9 cellular contexts compared by ENCODE assay signal in the genomic region with DNA sequence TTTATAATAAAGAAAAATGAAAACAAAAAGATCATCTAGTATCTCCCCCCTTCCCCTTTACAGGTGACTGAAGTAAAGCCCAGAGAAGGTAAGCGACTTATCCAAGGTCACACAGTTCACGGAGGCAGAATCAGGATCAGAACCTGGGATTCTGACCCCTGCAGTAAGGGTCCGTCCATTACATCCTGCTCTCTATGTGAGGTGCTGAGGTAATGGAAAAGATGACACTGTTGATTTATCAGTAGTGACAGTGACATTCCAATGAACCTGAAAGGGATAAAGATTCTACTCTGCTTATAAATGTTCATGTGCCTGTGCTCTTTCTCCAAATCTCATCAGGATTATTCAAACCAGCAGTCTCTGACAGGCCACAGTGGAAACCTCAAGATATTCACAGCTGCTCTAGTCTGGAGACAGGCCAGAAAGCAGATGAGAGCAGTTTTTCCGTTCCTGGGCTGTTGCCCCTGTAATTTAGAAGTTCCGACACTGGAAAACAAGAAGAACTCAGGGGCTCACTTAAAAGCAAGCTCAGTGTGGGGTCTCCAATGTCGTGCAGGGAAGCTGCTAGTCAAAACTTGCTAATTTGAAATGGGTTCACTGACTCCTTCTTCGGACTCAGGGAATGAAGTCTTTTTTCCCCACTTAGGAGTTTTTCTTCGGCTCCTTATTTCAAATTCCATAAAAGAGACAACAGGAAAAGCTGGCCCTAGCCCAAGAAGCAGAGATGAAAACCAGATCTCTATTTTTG.
DNase-seq lines count a peak whose midpoint lies in the region; ATAC-seq, FAIRE-seq and TF ChIP-seq lines count a peak whose summit lies in the region.
"Had no signal": no experiment of that assay in that cellular context is flagged by ENCODE, and none has a peak within 500 bp of the region (broad histone marks: within the 10 kb centered on the region; RNA-seq: fewer than 3 reads in every experiment).

No MANE protein-coding gene starts in this region.

- H3K27me3 ChIP-seq in astrocyte (ENCODE audit: insufficient read depth, low read length): peaks cover 3% of the 10 kb centered on the region

- H3K4me3 ChIP-seq in astrocyte (ENCODE audit: insufficient read depth, low read depth, low read length): no peak overlapping the region

- CTCF ChIA-PET in activated naive CD4-positive, alpha-beta T cell treated with anti-CD3 and anti-CD28 coated beads, Interleukin-2, amount 10 ng/mL, durations not matched to agents 7 days and 5 days (lab: Charles Lee): no interaction called here

- no peak overlapping the region for H3K4me3 Mint-ChIP-seq in activated naive CD4-positive, alpha-beta T cell treated with anti-CD3 and anti-CD28 coated beads, Interleukin-2, amount 10 ng/mL, durations not matched to agents 7 days and 5 days
- H3K4me3 Mint-ChIP-seq in astrocyte (ENCODE audit: unreplicated experiment): no peak overlapping the region

- H3K4me1 ChIP-seq in astrocyte (ENCODE audit: insufficient read depth, low read length): peaks cover 4% of the 10 kb centered on the region

- peak; percentile 59 to 65 for ATAC-seq in activated naive CD4-positive, alpha-beta T cell treated with anti-CD3 and anti-CD28 coated beads, Interleukin-2, amount 50 U/mL, for 72 hours
- peak; percentile 14 for ATAC-seq in HG03196 (IDR thresholded peaks at IDR 0.05; ENCODE audit: unreplicated experiment)

- no peak for FAIRE-seq in astrocyte (lab: Jason Lieb, UNC)
- no peak for FAIRE-seq in D721Med (lab: Jason Lieb, UNC)

- H3K27me3 Mint-ChIP-seq in activated naive CD4-positive, alpha-beta T cell treated with anti-CD3 and anti-CD28 coated beads, Interleukin-2, amount 10 ng/mL, durations not matched to agents 7 days and 5 days: peaks cover 24% of the 10 kb centered on the region
- peaks cover 13% of the 10 kb centered on the region for H3K27me3 Mint-ChIP-seq in astrocyte (ENCODE audit: low read depth, unreplicated experiment)

- no peak for DNase-seq in activated naive CD4-positive, alpha-beta T cell treated with anti-CD3 and anti-CD28 coated beads, Interleukin-2, amount 50 U/mL, for 72 hours (ENCODE audit: low spot score in 2 of 2)
- DNase-seq in activated naive CD4-positive, alpha-beta T cell treated with anti-CD3 and anti-CD28 coated beads, Interleukin-2, amount 10 ng/mL, durations not matched to agents 7 days and 5 days: no peak
- DNase-seq in astrocyte (ENCODE audit: low read depth) (peak; percentile 32), midbrain (lab: John Stamatoyannopoulos, UW) (peak; percentile 8), NCI-H2107 (lab: John Stamatoyannopoulos, UW) (no peak), D721Med (ENCODE audit: insufficient read length, low spot score) (no peak), NCI-H1048 (lab: John Stamatoyannopoulos, UW) (no peak)
- DNase-seq: DND-41 had no signal

- H4K20me1 ChIP-seq in astrocyte (ENCODE audit: insufficient read depth, low read length): no peaks in the 10 kb centered on the region

- no peaks in the 10 kb centered on the region for H3K36me3 Mint-ChIP-seq in activated naive CD4-positive, alpha-beta T cell treated with anti-CD3 and anti-CD28 coated beads, Interleukin-2, amount 50 U/mL, for 72 hours
- H3K36me3 Mint-ChIP-seq in activated naive CD4-positive, alpha-beta T cell treated with anti-CD3 and anti-CD28 coated beads, Interleukin-2, amount 10 ng/mL, durations not matched to agents 7 days and 5 days: no peaks in the 10 kb centered on the region
- no peaks in the 10 kb centered on the region for H3K36me3 Mint-ChIP-seq in astrocyte (ENCODE audit: low read depth, unreplicated experiment)

- TF ChIP-seq CTCF in astrocyte (IDR thresholded peaks at IDR 0.05; ENCODE audit: insufficient read depth, low read depth, low read length): no peak
- TF ChIP-seq CTCF in D721Med (IDR thresholded peaks at IDR 0.05; ENCODE audit: insufficient read depth, missing control alignments): no peak

- H3K36me3 ChIP-seq in astrocyte (ENCODE audit: insufficient read depth, low read length): no peaks in the 10 kb centered on the region

- peaks cover 0 to 4% of the 10 kb centered on the region in 2 donors for H3K9me3 Mint-ChIP-seq in activated naive CD4-positive, alpha-beta T cell treated with anti-CD3 and anti-CD28 coated beads, Interleukin-2, amount 50 U/mL, for 72 hours
- H3K9me3 Mint-ChIP-seq in activated naive CD4-positive, alpha-beta T cell treated with anti-CD3 and anti-CD28 coated beads, Interleukin-2, amount 10 ng/mL, durations not matched to agents 7 days and 5 days: no peaks in the 10 kb centered on the region
- peaks cover 5% of the 10 kb centered on the region for H3K9me3 Mint-ChIP-seq in astrocyte (ENCODE audit: unreplicated experiment)

- no peak overlapping the region for H3K27ac ChIP-seq in astrocyte (ENCODE audit: low read depth, low read length)

- H2AFZ ChIP-seq in astrocyte (ENCODE audit: low read depth, low read length): peak overlapping the region; percentile 50

- H3K9ac ChIP-seq in astrocyte (ENCODE audit: low read length): peak overlapping the region; percentile 39

- no peaks in the 10 kb centered on the region for H3K4me1 Mint-ChIP-seq in activated naive CD4-positive, alpha-beta T cell treated with anti-CD3 and anti-CD28 coated beads, Interleukin-2, amount 10 ng/mL, durations not matched to agents 7 days and 5 days
- H3K4me1 Mint-ChIP-seq in astrocyte (ENCODE audit: low read depth, unreplicated experiment): peaks cover 5% of the 10 kb centered on the region

- no peaks in the 10 kb centered on the region for H3K79me2 ChIP-seq in astrocyte (ENCODE audit: insufficient read depth, low read length)

- H3K27ac Mint-ChIP-seq in activated naive CD4-positive, alpha-beta T cell treated with anti-CD3 and anti-CD28 coated beads, Interleukin-2, amount 50 U/mL, for 72 hours: peak overlapping the region in 1 of 2 donors; percentile 6
- H3K27ac Mint-ChIP-seq in activated naive CD4-positive, alpha-beta T cell treated with anti-CD3 and anti-CD28 coated beads, Interleukin-2, amount 10 ng/mL, durations not matched to agents 7 days and 5 days: no peak overlapping the region
- H3K27ac Mint-ChIP-seq in astrocyte (ENCODE audit: unreplicated experiment): no peak overlapping the region

- H3K9me3 ChIP-seq in astrocyte (ENCODE audit: insufficient read depth, low read depth, low read length): no peaks in the 10 kb centered on the region

- peak overlapping the region; percentile 62 for H3K4me2 ChIP-seq in astrocyte (ENCODE audit: low read length)

Comparison
In these comparisons a context has a peak if more than half of its experiments do, and no peak if none do; other contexts are left out.
1. DNase-seq: peak in astrocyte (single experiment) and midbrain (single experiment); none in activated naive CD4-positive, alpha-beta T cell treated with anti-CD3 and anti-CD28 coated beads, Interleukin-2, amount 50 U/mL, for 72 hours (0 of 2), activated naive CD4-positive, alpha-beta T cell treated with anti-CD3 and anti-CD28 coated beads, Interleukin-2, amount 10 ng/mL, durations not matched to agents 7 days and 5 days (single experiment), NCI-H2107 (single experiment), D721Med (single experiment) and NCI-H1048 (single experiment).